ENCODE assay signal across 3 cellular contexts in the genomic region with DNA sequence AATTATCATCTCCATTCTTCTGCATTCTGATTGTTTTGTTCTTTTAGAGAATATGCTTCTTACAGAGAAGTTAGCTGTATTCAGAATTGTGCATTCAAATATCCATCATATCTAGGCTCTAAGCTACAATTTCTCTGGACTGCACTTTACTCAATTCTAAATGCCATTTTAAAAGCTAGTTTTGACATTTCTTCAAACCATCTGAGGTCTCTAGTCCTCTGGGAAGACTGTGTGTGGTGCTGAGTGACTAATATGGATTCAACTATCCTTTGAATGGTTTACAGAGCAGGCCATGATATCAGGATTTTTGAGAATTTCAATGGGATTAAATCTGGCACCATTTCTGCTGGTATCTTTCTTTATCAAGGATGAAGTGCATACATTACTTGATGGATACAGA.
"Had no signal": no experiment of that assay in that cellular context is flagged by ENCODE, and none has a peak within 500 bp of the region (broad histone marks: within the 10 kb centered on the region; RNA-seq: fewer than 3 reads in every experiment).

No MANE protein-coding gene starts in this region.

- DNase-seq: GDM1, GF-D8 had no signal

- H3K4me3 ChIP-seq: GM12878 had no signal
